Comparison of ENCODE assay signal across 19 cellular contexts in genomic region chr11:88523362-88524028, GRCh38.
DNase-seq lines count a peak whose midpoint lies in the region; ATAC-seq lines count a peak whose summit lies in the region.
"Had no signal": no experiment of that assay in that cellular context is flagged by ENCODE, and none has a peak within 500 bp of the region (broad histone marks: within the 10 kb centered on the region; RNA-seq: fewer than 3 reads in every experiment).

No MANE protein-coding gene starts in this region.

- no peak overlapping the region for H2BK15ac ChIP-seq in mesenchymal stem cell (ENCODE audit: low read depth, poor library complexity, severe bottlenecking)

- H3K4ac ChIP-seq in mesenchymal stem cell (ENCODE audit: low read depth in 1 of 2, low read length in 2 of 2): no peak overlapping the region

- H4K91ac ChIP-seq in mesenchymal stem cell (ENCODE audit: low read length): no peak overlapping the region

- no peak overlapping the region for H2BK5ac ChIP-seq in mesenchymal stem cell (ENCODE audit: low read depth, low read length, poor library complexity, severe bottlenecking)

- H3K4me2 ChIP-seq in GM23248 (ENCODE audit: unreplicated experiment): peak overlapping the region; percentile 37
- H3K4me2 ChIP-seq in mesenchymal stem cell (ENCODE audit: low read length, poor library complexity, severe bottlenecking): no peak overlapping the region
- H3K4me2 ChIP-seq: BLaER1 had no signal

- H3K9ac ChIP-seq in GM23248 (no peak overlapping the region), mesenchymal stem cell (ENCODE audit: low read length) (no peak overlapping the region)
- H3K9ac ChIP-seq: BLaER1 had no signal

- no peak overlapping the region for H3K23ac ChIP-seq in mesenchymal stem cell (ENCODE audit: low read length in 2 of 2)

- no peak overlapping the region for H3K14ac ChIP-seq in mesenchymal stem cell (ENCODE audit: low read length in 2 of 2)

- no peaks in the 10 kb centered on the region for H3K9me2 ChIP-seq in GM23248 (ENCODE audit: insufficient read depth)

- no peak overlapping the region for H2AK5ac ChIP-seq in mesenchymal stem cell (ENCODE audit: low read length, severe bottlenecking)

- peaks cover 35% of the 10 kb centered on the region for H3F3A ChIP-seq in GM23248 (ENCODE audit: insufficient read depth)

- no peaks in the 10 kb centered on the region for H4K20me1 ChIP-seq in GM23248 (ENCODE audit: insufficient read depth)
- H4K20me1 ChIP-seq: BLaER1 had no signal

- ATAC-seq in GM19397 (IDR thresholded peaks at IDR 0.05; ENCODE audit: unreplicated experiment) (no peak), HG03521 (IDR thresholded peaks at IDR 0.05; ENCODE audit: unreplicated experiment) (no peak), GM21529 (IDR thresholded peaks at IDR 0.05; ENCODE audit: unreplicated experiment) (no peak)
- ATAC-seq: lower lobe of right lung; naive thymus-derived CD4-positive, alpha-beta T cell had no signal

- no peaks in the 10 kb centered on the region for H3K36me3 ChIP-seq in GM23248 (ENCODE audit: low read depth)
- no peaks in the 10 kb centered on the region for H3K36me3 ChIP-seq in mesenchymal stem cell (ENCODE audit: control insufficient read depth in 1 of 2, insufficient read depth in 2 of 2, low read depth in 1 of 2, low read length in 2 of 2)
- H3K36me3 ChIP-seq: ascending aorta, BLaER1, colonic mucosa, lower lobe of right lung had no signal

- peak; percentile 35 for DNase-seq in GM23248
- DNase-seq in MV-4-11 (lab: John Stamatoyannopoulos, UW): peak; percentile 80
- peak; percentile 73 for DNase-seq in amniotic epithelial cell (ENCODE audit: low read depth)
- DNase-seq in mesenchymal stem cell: peak; percentile 30
- DNase-seq in putamen (ENCODE audit: low spot score): no peak
- DNase-seq: activated CD4-positive, alpha-beta T cell treated with anti-CD3 and anti-CD28 coated beads, Interleukin-2, amount 10 ng/mL, durations not matched to agents 7 days and 5 days; activated CD8-positive, alpha-beta memory T cell treated with anti-CD3 and anti-CD28 coated beads, Interleukin-2, amount 50 U/mL, for 48 hours; colonic mucosa; H9; lower lobe of right lung; naive thymus-derived CD4-positive, alpha-beta T cell; NCI-H187; OCI-M1; small intestine had no signal

- H2BK12ac ChIP-seq in mesenchymal stem cell (ENCODE audit: low read length in 2 of 2): no peak overlapping the region

- H3K27me3 ChIP-seq in GM23248 (replicated peaks; ENCODE audit: insufficient read depth) (no peaks in the 10 kb centered on the region), mesenchymal stem cell (ENCODE audit: control insufficient read depth in 1 of 2, insufficient read depth in 1 of 2, low read length in 2 of 2) (no peaks in the 10 kb centered on the region)
- H3K27me3 ChIP-seq: ascending aorta, BLaER1, colonic mucosa had no signal

- H3K9me3 ChIP-seq in GM23248 (ENCODE audit: low read depth) (no peaks in the 10 kb centered on the region), mesenchymal stem cell (ENCODE audit: control insufficient read depth, low read length) (no peaks in the 10 kb centered on the region)
- H3K9me3 ChIP-seq: ascending aorta, BLaER1, colonic mucosa, lower lobe of right lung had no signal

- H3K18ac ChIP-seq in mesenchymal stem cell (ENCODE audit: low read depth in 1 of 2, low read length in 2 of 2): peak overlapping the region in 1 of 2 experiments; percentile 22

- in situ Hi-C loops in GM23248 (cut with MboI): no loop called here

- H3K4me1 ChIP-seq in GM23248 (ENCODE audit: insufficient read depth) (peaks cover 12% of the 10 kb centered on the region), mesenchymal stem cell (ENCODE audit: control insufficient read depth, insufficient read depth, low read depth, low read length) (no peaks in the 10 kb centered on the region)
- H3K4me1 ChIP-seq: ascending aorta, BLaER1, colonic mucosa, lower lobe of right lung had no signal

- H2AFZ ChIP-seq in GM23248 (no peak overlapping the region), mesenchymal stem cell (ENCODE audit: low read depth, low read length) (no peak overlapping the region)

- H4K8ac ChIP-seq in mesenchymal stem cell (ENCODE audit: low read length): no peak overlapping the region

- no peaks in the 10 kb centered on the region for H3K79me1 ChIP-seq in mesenchymal stem cell (replicated peaks; ENCODE audit: low read length, poor library complexity, severe bottlenecking)

- H3K27ac ChIP-seq in GM23248 (no peak overlapping the region), mesenchymal stem cell (ENCODE audit: low read length, poor library complexity, severe bottlenecking) (no peak overlapping the region)
- H3K27ac ChIP-seq: ascending aorta, BLaER1, colonic mucosa, lower lobe of right lung had no signal

- H3K79me2 ChIP-seq in GM23248 (ENCODE audit: insufficient read depth): no peaks in the 10 kb centered on the region

- H3K4me3 ChIP-seq in GM23248 (no peak overlapping the region), mesenchymal stem cell (ENCODE audit: insufficient read depth in 1 of 2, low read depth in 1 of 2, low read length in 2 of 2) (no peak overlapping the region)
- H3K4me3 ChIP-seq: ascending aorta, BLaER1, colonic mucosa, lower lobe of right lung had no signal

- H2BK120ac ChIP-seq in mesenchymal stem cell (ENCODE audit: low read depth, low read length): no peak overlapping the region
